ENCODE assay signal across 1 cellular context in genomic region chr5:132865668-132866341, GRCh38.
TF ChIP-seq lines count a peak whose summit lies in the region.

No MANE protein-coding gene starts in this region.

TF ChIP-seq in HepG2, 621 proteins besides CTCF, POLR2A, EP300 and RAD21 (continues in another document):
- TF ChIP-seq ZNF512B (CRISPR knock-in tag; IDR thresholded peaks at IDR 0.05; ENCODE audit: borderline replicate concordance) (peak; percentile 61; the same call in 1 of the 2 replicates), HES4 (CRISPR knock-in tag; IDR thresholded peaks at IDR 0.05; ENCODE audit: borderline replicate concordance) (peak; percentile 17; the same call in 1 of the 2 replicates), ZBTB3 (CRISPR knock-in tag; IDR thresholded peaks at IDR 0.05; ENCODE audit: borderline replicate concordance, low read depth) (peak; percentile 18; the same call in 1 of the 2 replicates), BRD4 (CRISPR knock-in tag; IDR thresholded peaks at IDR 0.05) (peak; percentile 35; the same call in 1 of the 2 replicates), REL (CRISPR knock-in tag; conservative IDR thresholded peaks at IDR 0.05) (no peak), MYC (CRISPR knock-in tag; IDR thresholded peaks at IDR 0.05; ENCODE audit: borderline replicate concordance) (peak; percentile 49; the same call in 1 of the 2 replicates), ZNF703 (CRISPR knock-in tag; IDR thresholded peaks at IDR 0.05; ENCODE audit: borderline replicate concordance) (peak; percentile 17; the same call in 1 of the 2 replicates), SNAPC4 (CRISPR knock-in tag; IDR thresholded peaks at IDR 0.05) (0 out of 2 replicates have a peak, but pooled peaks have one; percentile 8), TIGD3 (CRISPR knock-in tag; IDR thresholded peaks at IDR 0.05; ENCODE audit: borderline replicate concordance) (peak; percentile 65; the same call in 1 of the 2 replicates), POGK (CRISPR knock-in tag; conservative IDR thresholded peaks at IDR 0.05) (peak; percentile 48; the same call in 1 of the 2 replicates), ZNF576 (CRISPR knock-in tag; IDR thresholded peaks at IDR 0.05) (no peak), GABPA (IDR thresholded peaks at IDR 0.05; ENCODE audit: low read depth, low read length) (no peak), GABPA (CRISPR knock-in tag; IDR thresholded peaks at IDR 0.05; ENCODE audit: low read depth) (no peak), ZBTB7B (CRISPR knock-in tag; IDR thresholded peaks at IDR 0.05) (peak; percentile 14; the same call in 1 of the 2 replicates), SAP130 (CRISPR knock-in tag; IDR thresholded peaks at IDR 0.05; ENCODE audit: low read depth) (no peak), ZNF446 (CRISPR knock-in tag; IDR thresholded peaks at IDR 0.05) (0 out of 2 replicates have a peak, but pooled peaks have one; percentile 8), ZNF558 (CRISPR knock-in tag; IDR thresholded peaks at IDR 0.05; ENCODE audit: borderline replicate concordance) (0 out of 2 replicates have a peak, but pooled peaks have one; percentile 56), ATF3 (CRISPR knock-in tag; IDR thresholded peaks at IDR 0.05) (peak; percentile 3; the same call in 1 of the 2 replicates), ZNF484 (CRISPR knock-in tag; IDR thresholded peaks at IDR 0.05; ENCODE audit: borderline replicate concordance, low read depth) (0 out of 2 replicates have a peak, but pooled peaks have one; percentile 40), ZNF510 (CRISPR knock-in tag; IDR thresholded peaks at IDR 0.05; ENCODE audit: low read depth) (peak; percentile 46; the same call in 1 of the 2 replicates), MEIS2 (CRISPR knock-in tag; IDR thresholded peaks at IDR 0.05) (0 out of 2 replicates have a peak, but pooled peaks have one; percentile 21), ZNF773 (CRISPR knock-in tag; IDR thresholded peaks at IDR 0.05; ENCODE audit: borderline replicate concordance) (0 out of 2 replicates have a peak, but pooled peaks have one; percentile 76), MBD4 (IDR thresholded peaks at IDR 0.05; ENCODE audit: borderline replicate concordance, low read length) (no peak), ZBTB44 (CRISPR knock-in tag; IDR thresholded peaks at IDR 0.05) (no peak), NFIC (IDR thresholded peaks at IDR 0.05; ENCODE audit: low read length) (0 out of 2 replicates have a peak, but pooled peaks have one; percentile 19), GLI4 (CRISPR knock-in tag; IDR thresholded peaks at IDR 0.05; ENCODE audit: borderline replicate concordance) (peak; percentile 32; the same call in 1 of the 2 replicates), MTF2 (CRISPR knock-in tag; IDR thresholded peaks at IDR 0.05; ENCODE audit: borderline replicate concordance) (no peak), KLF6 (CRISPR knock-in tag; IDR thresholded peaks at IDR 0.05) (peak; percentile 44), ZNF10 (CRISPR knock-in tag; IDR thresholded peaks at IDR 0.05; ENCODE audit: borderline replicate concordance, low read depth) (peak; percentile 98; the same call in 1 of the 2 replicates), AHR (CRISPR knock-in tag; IDR thresholded peaks at IDR 0.05) (0 out of 2 replicates have a peak, but pooled peaks have one; percentile 3), ZNF383 (CRISPR knock-in tag; IDR thresholded peaks at IDR 0.05; ENCODE audit: borderline replicate concordance) (no peak), ZNF296 (CRISPR knock-in tag; conservative IDR thresholded peaks at IDR 0.05) (peak; percentile 16; the same call in 1 of the 2 replicates), ZNF772 (CRISPR knock-in tag; IDR thresholded peaks at IDR 0.05) (no peak), RBM39 (IDR thresholded peaks at IDR 0.05; ENCODE audit: low read depth, low read length, poor library complexity, severe bottlenecking) (peak; percentile 25), ZNF598 (CRISPR knock-in tag; IDR thresholded peaks at IDR 0.05; ENCODE audit: borderline replicate concordance) (peak; percentile 83; the same call in 1 of the 2 replicates), CBFB (CRISPR knock-in tag; IDR thresholded peaks at IDR 0.05) (peak; percentile 7; the same call in 1 of the 2 replicates), CCDC6 (CRISPR knock-in tag; IDR thresholded peaks at IDR 0.05) (0 out of 2 replicates have a peak, but pooled peaks have one; percentile 2), ZNF431 (CRISPR knock-in tag; IDR thresholded peaks at IDR 0.05; ENCODE audit: borderline replicate concordance, low read depth) (0 out of 2 replicates have a peak, but pooled peaks have one; percentile 27), IRF9 (CRISPR knock-in tag; IDR thresholded peaks at IDR 0.05; ENCODE audit: borderline replicate concordance) (no peak)
